Comparison of ENCODE assay signal across 8 cellular contexts in the genomic region with DNA sequence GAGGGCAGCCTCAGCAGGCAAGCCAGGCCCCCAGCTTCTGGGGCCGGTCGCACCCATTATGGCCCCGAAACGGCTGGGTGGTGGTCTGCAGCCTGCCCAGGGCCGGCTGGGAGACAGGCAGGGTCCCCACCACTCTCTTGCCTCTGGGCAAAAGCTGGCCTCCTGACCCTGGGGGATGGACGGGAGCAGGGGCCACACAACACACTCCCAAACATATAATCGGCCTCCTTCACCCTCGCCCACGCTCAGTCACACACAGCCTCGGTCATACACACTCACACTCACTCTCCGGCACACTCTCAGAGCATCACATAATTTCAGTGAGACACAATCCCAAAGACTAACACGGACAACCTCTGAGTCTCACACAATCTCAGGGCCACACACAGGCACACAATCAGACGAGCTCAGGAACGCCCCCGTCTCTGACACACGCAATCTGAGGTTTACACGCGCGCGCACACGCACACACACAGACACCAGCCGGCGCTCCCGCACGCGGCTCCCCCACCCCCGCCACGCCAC. TPM values are rescaled to one million over a fixed set of nuclear protein-coding genes. Genes with fewer than 3 reads are reported as not detected.
DNase-seq lines count a peak whose midpoint lies in the region; FAIRE-seq and TF ChIP-seq lines count a peak whose summit lies in the region.

No MANE protein-coding gene starts in this region.

- no peak for TF ChIP-seq EP300 in sigmoid colon (IDR thresholded peaks at IDR 0.05)

- no peak for DNase-seq in GM19239 (ENCODE audit: insufficient read length, low spot score)
- no peak for DNase-seq in Peyer's patch
- no peak for DNase-seq in esophagus squamous epithelium (lab: John Stamatoyannopoulos, UW)
- DNase-seq in sigmoid colon, result no peak
- DNase-seq in KG1 (lab: John Stamatoyannopoulos, UW), result no peak
- no peak for DNase-seq in NCI-H146 treated with DMSO at 0.1 percent for 48 hours (lab: John Stamatoyannopoulos, UW; ENCODE audit: unreplicated experiment)
- DNase-seq in foreskin melanocyte, result no peak
- no peak for DNase-seq in NCI-H526 (lab: John Stamatoyannopoulos, UW)

- TF ChIP-seq CTCF in Peyer's patch (IDR thresholded peaks at IDR 0.05), result no peak
- TF ChIP-seq CTCF in esophagus squamous epithelium (IDR thresholded peaks at IDR 0.05), result no peak
- TF ChIP-seq CTCF in sigmoid colon (IDR thresholded peaks at IDR 0.05), result no peak

- no peak for TF ChIP-seq POLR2A in Peyer's patch (IDR thresholded peaks at IDR 0.05)
- peak in 1 of 4 donors; percentile 30 for TF ChIP-seq POLR2A in esophagus squamous epithelium (IDR thresholded peaks at IDR 0.05)
- TF ChIP-seq POLR2A in sigmoid colon (IDR thresholded peaks at IDR 0.05), result no peak

- H3K9me3 ChIP-seq in Peyer's patch (no peaks in the 10 kb centered on the region), esophagus squamous epithelium (no peaks in the 10 kb centered on the region), sigmoid colon (no peaks in the 10 kb centered on the region)

- H3K27me3 ChIP-seq in Peyer's patch (no peaks in the 10 kb centered on the region), esophagus squamous epithelium (no peaks in the 10 kb centered on the region), sigmoid colon (no peaks in the 10 kb centered on the region)

- H3K36me3 ChIP-seq in Peyer's patch (no peaks in the 10 kb centered on the region), esophagus squamous epithelium (no peaks in the 10 kb centered on the region), sigmoid colon (no peaks in the 10 kb centered on the region)

- WGBS in esophagus squamous epithelium, 2 donors, result 1 to 7% methylated on average over 11 to 25 of the region's 28 CpGs
- WGBS in sigmoid colon, 2 donors, result 1 to 2% methylated on average over 28 of the region's 28 CpGs

- H3K4me1 ChIP-seq in Peyer's patch (peaks cover 0 to 18% (median 9%) of the 10 kb centered on the region in 4 donors), esophagus squamous epithelium (peaks cover 15 to 61% (median 23%) of the 10 kb centered on the region in 3 donors), sigmoid colon (peaks cover 0 to 35% (median 22%) of the 10 kb centered on the region in 4 donors)

- H3K4me3 ChIP-seq in Peyer's patch (peak overlapping the region; percentile 75 to 91 (median 84)), esophagus squamous epithelium (peak overlapping the region; percentile 54 to 98 (median 78)), sigmoid colon (peak overlapping the region; percentile 65 to 81 (median 74))

- peak overlapping the region; percentile 63 to 90 (median 90) for H3K27ac ChIP-seq in Peyer's patch
- H3K27ac ChIP-seq in esophagus squamous epithelium, result peak overlapping the region; percentile 90 to 95 (median 91)
- H3K27ac ChIP-seq in sigmoid colon, result peak overlapping the region; percentile 84 to 92 (median 89)

- intact Hi-C loops in esophagus squamous epithelium (cut with DNase I) (no loop called here), sigmoid colon (cut with DNase I) (loop anchor here (2.0 to 5.0 kb wide), 2 partner anchors 94 to 114 kb away; partner anchors contain the start of genes MED9 and RASD1)

- peak; percentile 65 for FAIRE-seq in GM19239 (lab: Jason Lieb, UNC)

RNA-seq across cellular contexts. Expression of gene PEMT, which starts 0.6 kb away (rescaled TPM):
- 10 to 100 TPM in 3 of 4 donors, 1 to 10 TPM in 1; 9.9 to 25.0 (median 17.8) TPM for total RNA-seq in Peyer's patch
- 10 to 100 TPM; 24.6 to 32.2 (median 28.2) TPM for total RNA-seq in esophagus squamous epithelium
- total RNA-seq in sigmoid colon, result 10 to 100 TPM in 3 of 4 donors, 1 to 10 TPM in 1; 8.6 to 21.9 (median 16.6) TPM
- 10 to 100 TPM in 2 of 3 donors, 1 to 10 TPM in 1; 5.3 to 14.4 (median 13.3) TPM for polyA plus RNA-seq in sigmoid colon
